ENCODE assay signal across 11 cellular contexts in genomic region chr16:10577305-10578202, GRCh38. TPM values are rescaled to one million over a fixed set of nuclear protein-coding genes. Genes with fewer than 3 reads are reported as not detected.
DNase-seq lines count a peak whose midpoint lies in the region; ATAC-seq and TF ChIP-seq lines count a peak whose summit lies in the region.
"Had no signal": no experiment of that assay in that cellular context is flagged by ENCODE, and none has a peak within 500 bp of the region (broad histone marks: within the 10 kb centered on the region; RNA-seq: fewer than 3 reads in every experiment).

No MANE protein-coding gene starts in this region.

- H3K9me2 ChIP-seq in PC-3 (replicated peaks; ENCODE audit: low read length) = no peaks in the 10 kb centered on the region

- no peaks in the 10 kb centered on the region for H3K36me3 ChIP-seq in PC-3 (ENCODE audit: low read depth, low read length)
- no peaks in the 10 kb centered on the region for H3K36me3 ChIP-seq in prostate gland

- peak; percentile 42 for DNase-seq in DMS79 (lab: John Stamatoyannopoulos, UW)
- peak; percentile 41 for DNase-seq in PC-3
- peak; percentile 68 for DNase-seq in Right ventricle myocardium superior
- no peak for DNase-seq in prostate gland (ENCODE audit: low spot score)
- no peak for DNase-seq in activated CD4-positive, alpha-beta T cell treated with anti-CD3 and anti-CD28 coated beads, Interleukin-2, amount 50 U/mL, for 4 hours
- no peak for DNase-seq in stimulated activated CD4-positive, alpha-beta T cell treated with anti-CD3 and anti-CD28 coated beads, Interleukin-2, amount 100 ng/mL, for 24 hours
- no peak for DNase-seq in H4 (ENCODE audit: low spot score)
- DNase-seq in stimulated activated CD4-positive, alpha-beta T cell treated with anti-CD3 and anti-CD28 coated beads, Interleukin-4, amount 100 ng/mL, for 24 hours = no peak
- DNase-seq: activated naive CD4-positive, alpha-beta T cell treated with anti-CD3 and anti-CD28 coated beads, Interleukin-2, amount 10 ng/mL, durations not matched to agents 7 days and 5 days; DND-41; T-helper 2 cell had no signal

- peaks cover 77% of the 10 kb centered on the region for H3K79me2 ChIP-seq in PC-3 (ENCODE audit: low read length)

- H2AFZ ChIP-seq in PC-3 (ENCODE audit: low read length) = no peak overlapping the region

- H3K4me1 ChIP-seq in PC-3 (ENCODE audit: insufficient read depth, low read length) = peaks cover 37% of the 10 kb centered on the region
- H3K4me1 ChIP-seq in prostate gland (replicated peaks) = peaks cover 16% of the 10 kb centered on the region

- peak overlapping the region; percentile 19; the same call in 1 of the 2 replicates for H3K9ac ChIP-seq in PC-3 (ENCODE audit: low read length)

- peak; percentile 25 for ATAC-seq in PC-3
- ATAC-seq in Right ventricle myocardium superior (ENCODE audit: poor library complexity) = peak; percentile 63

- no peaks in the 10 kb centered on the region for H3F3A ChIP-seq in PC-3 (ENCODE audit: low read length, unreplicated experiment)

- H3K9me3 ChIP-seq in PC-3 (ENCODE audit: low read length) (no peaks in the 10 kb centered on the region), prostate gland (no peaks in the 10 kb centered on the region)

- peak overlapping the region; percentile 84 for H3K27ac ChIP-seq in PC-3 (ENCODE audit: low read length)
- peak overlapping the region; percentile 99 for H3K27ac ChIP-seq in prostate gland

- no TSS peak for BruUV-seq in PC-3 (replicated peaks; lab: Mats Ljungman, UMichigan)

- CTCF ChIA-PET in PC-3 (lab: Charles Lee) = no interaction called here

- POLR2A ChIA-PET in PC-3 (lab: Charles Lee; ENCODE audit: unreplicated experiment) = no interaction called here

- WGBS in prostate gland = 30% methylated on average over 17 of the region's 17 CpGs

- intact Hi-C loops in PC-3 (cut with micrococcal nuclease) (loop anchor here (5.0 kb wide), 2 partner anchors 65 to 90 kb away; no protein-coding TSS in a partner anchor), Right ventricle myocardium superior (cut with DNase I) (loop anchor here (10.0 kb wide), 1 partner anchor 53 kb away; no protein-coding TSS in a partner anchor), prostate gland (cut with DNase I) (no loop called here)

- H3K4me3 ChIP-seq in PC-3 (ENCODE audit: low read length) (peak overlapping the region; percentile 89), prostate gland (peak overlapping the region; percentile 98)

- H3K4me2 ChIP-seq in PC-3 (ENCODE audit: low read length) = peak overlapping the region; percentile 93

- H4K20me1 ChIP-seq in PC-3 (ENCODE audit: low read length) = peaks cover 16% of the 10 kb centered on the region; the same call in 1 of the 2 replicates

- no peak for TF ChIP-seq CTCF in PC-3 (conservative IDR thresholded peaks at IDR 0.05; ENCODE audit: low read depth, low read length)
- no peak for TF ChIP-seq CTCF in prostate gland (IDR thresholded peaks at IDR 0.05)

- TF ChIP-seq POLR2A in prostate gland (IDR thresholded peaks at IDR 0.05) = no peak

- H3K27me3 ChIP-seq in PC-3 (ENCODE audit: low read length) (no peaks in the 10 kb centered on the region), prostate gland (replicated peaks; ENCODE audit: insufficient read depth) (no peaks in the 10 kb centered on the region)

RNA-seq across cellular contexts. Expression of gene EMP2, which starts 2.8 kb away (rescaled TPM):
- 33.9 and 38.7 TPM in 2 replicates for total RNA-seq in PC-3 (2014; rRNA removed)
- 81.0 TPM for total RNA-seq in Right ventricle myocardium superior
- total RNA-seq in prostate gland = 10 to 100 TPM; 40.8 to 87.2 TPM
- total RNA-seq in H4 (2014; rRNA removed; shearing (Covaris generic)) = 9.7 and 9.9 TPM in 2 replicates

Comparison
In these comparisons a context has a peak if more than half of its experiments do, and no peak if none do; other contexts are left out.
1. DNase-seq: peak in DMS79 (single experiment), PC-3 (single experiment) and Right ventricle myocardium superior (single experiment); none in prostate gland (single experiment), activated CD4-positive, alpha-beta T cell treated with anti-CD3 and anti-CD28 coated beads, Interleukin-2, amount 50 U/mL, for 4 hours (0 of 2), stimulated activated CD4-positive, alpha-beta T cell treated with anti-CD3 and anti-CD28 coated beads, Interleukin-2, amount 100 ng/mL, for 24 hours (0 of 2), H4 (single experiment) and stimulated activated CD4-positive, alpha-beta T cell treated with anti-CD3 and anti-CD28 coated beads, Interleukin-4, amount 100 ng/mL, for 24 hours (single experiment).